In the genomic region with DNA sequence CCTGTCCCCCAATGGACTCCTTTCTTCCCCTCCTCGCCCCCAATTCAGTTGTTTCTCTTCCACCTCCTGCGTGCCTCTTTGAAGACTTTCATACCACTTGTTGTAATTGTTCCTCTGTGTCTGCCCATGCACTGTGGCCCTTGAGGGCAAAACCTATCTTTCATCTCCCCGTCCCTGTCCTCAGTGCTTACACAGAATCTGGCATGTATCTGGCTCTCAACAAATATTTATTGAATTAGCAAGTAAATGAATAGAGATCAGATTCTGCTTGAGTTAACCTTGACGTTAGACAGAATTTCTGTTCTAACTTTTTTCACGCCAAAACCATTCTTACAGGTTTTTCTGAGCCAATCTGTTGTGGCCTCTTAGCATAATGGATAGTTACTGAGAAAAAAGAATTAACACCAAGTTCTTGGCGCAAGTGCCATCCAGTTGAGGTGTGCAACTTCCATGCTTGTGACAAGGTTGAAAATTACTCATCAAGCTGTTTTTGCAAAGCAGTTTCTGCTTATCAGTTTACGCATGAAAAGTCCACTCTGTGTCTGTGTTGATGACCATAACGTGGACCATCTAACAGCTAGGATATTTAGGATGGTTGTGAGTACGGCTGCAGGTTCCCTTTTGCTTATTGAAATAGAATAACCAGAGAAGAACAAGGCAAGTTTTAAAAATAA, we compare ENCODE assay signal across 19 cellular contexts.
DNase-seq lines count a peak whose midpoint lies in the region; ATAC-seq lines count a peak whose summit lies in the region.
"Had no signal": no experiment of that assay in that cellular context is flagged by ENCODE, and none has a peak within 500 bp of the region (broad histone marks: within the 10 kb centered on the region; RNA-seq: fewer than 3 reads in every experiment).

No MANE protein-coding gene starts in this region.

- ATAC-seq in stimulated activated naive CD8-positive, alpha-beta T cell treated with anti-CD3 and anti-CD28 coated beads, Interleukin-15, Interleukin-2, amounts not matched to agents 100 U/mL and 50 U/mL, for 24 hours, result no peak
- ATAC-seq in T-helper 17 cell (no peak), HG02852 (IDR thresholded peaks at IDR 0.05; ENCODE audit: unreplicated experiment) (no peak)
- no peak for ATAC-seq in central memory CD8-positive, alpha-beta T cell (replicated peaks; ENCODE audit: extremely low read depth, poor library complexity, severe bottlenecking)
- ATAC-seq: body of pancreas, heart left ventricle, PC-3 had no signal

- peak overlapping the region; percentile 62 for H3K27ac ChIP-seq in temporal lobe (ENCODE audit: low read depth, low read length)
- H3K27ac ChIP-seq: body of pancreas, coronary artery, heart left ventricle, left ventricle myocardium inferior, neutrophil had no signal

- peak overlapping the region; percentile 92 for H3K27ac Mint-ChIP-seq in stimulated activated naive CD8-positive, alpha-beta T cell treated with anti-CD3 and anti-CD28 coated beads, Interleukin-15, Interleukin-2, amounts not matched to agents 100 ng/mL and 50 ng/mL, for 24 hours
- peak overlapping the region; percentile 24 for H3K27ac Mint-ChIP-seq in T-helper 17 cell
- H3K27ac Mint-ChIP-seq in central memory CD8-positive, alpha-beta T cell (ENCODE audit: low read depth), result peak overlapping the region; percentile 49
- H3K27ac Mint-ChIP-seq: activated B cell treated with CpG ODN at 0.5 μM for 24 hours had no signal

- no peak for DNase-seq in stimulated activated naive CD8-positive, alpha-beta T cell treated with anti-CD3 and anti-CD28 coated beads, Interleukin-15, Interleukin-2, amounts not matched to agents 100 U/mL and 50 U/mL, for 24 hours
- no peak for DNase-seq in T-helper 17 cell
- no peak for DNase-seq in central memory CD8-positive, alpha-beta T cell (ENCODE audit: low spot score in 2 of 2)
- DNase-seq in stimulated activated naive CD4-positive, alpha-beta T cell treated with Interleukin-2 at 50 U/mL for 16 hours (lab: John Stamatoyannopoulos, UW), result no peak
- DNase-seq in activated effector memory CD4-positive, alpha-beta T cell treated with Interleukin-2 at 50 U/mL for 16 hours, result no peak
- DNase-seq: activated B cell treated with CpG ODN at 0.5 μM for 24 hours; activated naive CD4-positive, alpha-beta T cell treated with Interleukin-2 at 50 U/mL for 16 hours; body of pancreas; DMS79; heart left ventricle; left ventricle myocardium inferior; NCI-H1694; PC-3; stimulated activated CD4-positive, alpha-beta T cell treated with anti-CD3 and anti-CD28 coated beads, Interleukin-4, amount 100 ng/mL, for 1 hour had no signal

- H3K9me3 Mint-ChIP-seq in stimulated activated naive CD8-positive, alpha-beta T cell treated with anti-CD3 and anti-CD28 coated beads, Interleukin-15, Interleukin-2, amounts not matched to agents 100 ng/mL and 50 ng/mL, for 24 hours, result peaks cover 3% of the 10 kb centered on the region
- H3K9me3 Mint-ChIP-seq in central memory CD8-positive, alpha-beta T cell, result no peaks in the 10 kb centered on the region
- H3K9me3 Mint-ChIP-seq: activated B cell treated with CpG ODN at 0.5 μM for 24 hours had no signal

- peaks cover 74% of the 10 kb centered on the region for H3K4me1 Mint-ChIP-seq in stimulated activated naive CD8-positive, alpha-beta T cell treated with anti-CD3 and anti-CD28 coated beads, Interleukin-15, Interleukin-2, amounts not matched to agents 100 ng/mL and 50 ng/mL, for 24 hours (ENCODE audit: low read depth)
- H3K4me1 Mint-ChIP-seq in T-helper 17 cell, result peaks cover 28% of the 10 kb centered on the region
- H3K4me1 Mint-ChIP-seq in central memory CD8-positive, alpha-beta T cell, result no peaks in the 10 kb centered on the region
- H3K4me1 Mint-ChIP-seq: activated B cell treated with CpG ODN at 0.5 μM for 24 hours had no signal

- H3K27me3 Mint-ChIP-seq in stimulated activated naive CD8-positive, alpha-beta T cell treated with anti-CD3 and anti-CD28 coated beads, Interleukin-15, Interleukin-2, amounts not matched to agents 100 ng/mL and 50 ng/mL, for 24 hours, result no peaks in the 10 kb centered on the region
- H3K27me3 Mint-ChIP-seq in T-helper 17 cell, result no peaks in the 10 kb centered on the region
- H3K27me3 Mint-ChIP-seq in central memory CD8-positive, alpha-beta T cell, result no peaks in the 10 kb centered on the region
- H3K27me3 Mint-ChIP-seq: activated B cell treated with CpG ODN at 0.5 μM for 24 hours had no signal

- H3K4me3 Mint-ChIP-seq in stimulated activated naive CD8-positive, alpha-beta T cell treated with anti-CD3 and anti-CD28 coated beads, Interleukin-15, Interleukin-2, amounts not matched to agents 100 ng/mL and 50 ng/mL, for 24 hours, result peak overlapping the region; percentile 9
- H3K4me3 Mint-ChIP-seq in T-helper 17 cell, result no peak overlapping the region
- no peak overlapping the region for H3K4me3 Mint-ChIP-seq in central memory CD8-positive, alpha-beta T cell
- H3K4me3 Mint-ChIP-seq: activated B cell treated with CpG ODN at 0.5 μM for 24 hours had no signal

- H3K9me3 ChIP-seq in T-helper 17 cell (ENCODE audit: control insufficient read depth, low read length, poor library complexity, severe bottlenecking), result no peaks in the 10 kb centered on the region
- H3K9me3 ChIP-seq: body of pancreas, heart left ventricle, left ventricle myocardium inferior, neutrophil had no signal

- H3K36me3 Mint-ChIP-seq in stimulated activated naive CD8-positive, alpha-beta T cell treated with anti-CD3 and anti-CD28 coated beads, Interleukin-15, Interleukin-2, amounts not matched to agents 100 ng/mL and 50 ng/mL, for 24 hours (ENCODE audit: low read depth), result peaks cover 60% of the 10 kb centered on the region
- peaks cover 3% of the 10 kb centered on the region for H3K36me3 Mint-ChIP-seq in T-helper 17 cell (ENCODE audit: low read depth)
- no peaks in the 10 kb centered on the region for H3K36me3 Mint-ChIP-seq in central memory CD8-positive, alpha-beta T cell (ENCODE audit: insufficient read depth)

Comparison
In these comparisons a context has a peak if more than half of its experiments do, and no peak if none do; other contexts are left out.
1. H3K27ac Mint-ChIP-seq: peak in every context shown above with its lines; median percentile 92 in stimulated activated naive CD8-positive, alpha-beta T cell treated with anti-CD3 and anti-CD28 coated beads, Interleukin-15, Interleukin-2, amounts not matched to agents 100 ng/mL and 50 ng/mL, for 24 hours; 49 in central memory CD8-positive, alpha-beta T cell; 24 in T-helper 17 cell.